ENCODE assay signal across 28 cellular contexts in the genomic region with DNA sequence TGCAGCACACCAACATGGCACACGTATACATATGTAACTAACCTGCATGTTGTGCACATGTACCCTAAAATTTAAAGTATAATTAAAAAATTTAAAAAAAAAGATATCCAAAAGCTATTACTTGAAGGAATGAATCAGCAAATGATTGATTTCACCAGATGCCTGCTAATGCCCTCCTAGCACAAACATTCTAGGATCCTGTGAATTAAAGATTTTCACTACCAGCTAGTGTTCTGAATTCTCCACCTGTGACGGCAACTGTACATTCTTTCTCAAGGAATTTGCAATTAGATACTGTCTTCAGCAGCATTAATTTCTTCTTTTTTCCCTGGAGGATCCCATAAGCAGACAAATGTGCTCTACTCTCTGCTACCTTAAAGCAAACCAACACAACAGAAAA.
"Had no signal": no experiment of that assay in that cellular context is flagged by ENCODE, and none has a peak within 500 bp of the region (broad histone marks: within the 10 kb centered on the region; RNA-seq: fewer than 3 reads in every experiment).

No MANE protein-coding gene starts in this region.

- H3K27ac ChIP-seq: stomach, suprapubic skin, testis, thoracic aorta, thyroid gland, tibial artery, tibial nerve, transverse colon, upper lobe of left lung, upper lobe of right lung, uterus, vagina had no signal

- H3K4me1 ChIP-seq: stomach, suprapubic skin, testis, thyroid gland, tibial artery, upper lobe of left lung, upper lobe of right lung, uterus, vagina had no signal

- H3K27me3 Mint-ChIP-seq: stimulated activated memory B cell treated with anti-CD40 and anti-IgM and Interleukin-4, amounts not matched to agents 10 μg/mL and 1 μg/mL and 100 μg/mL, for 72 hours; stimulated activated naive B cell treated with anti-CD40 and anti-IgM and Interleukin-4, amounts not matched to agents 10 μg/mL and 1 μg/mL and 100 μg/mL, for 72 hours had no signal

- H3K4me3 ChIP-seq: stomach, suprapubic skin, testis, thoracic aorta, thyroid gland, tibial artery, tibial nerve, transverse colon, upper lobe of left lung, upper lobe of right lung, uterus, vagina had no signal

- H3K4me1 Mint-ChIP-seq: stimulated activated effector memory CD8-positive, alpha-beta T cell treated with anti-CD3 and anti-CD28 coated beads, Interleukin-12 subunit alpha, Interleukin-12 subunit beta, amount 100 ng/mL, for 72 hours; stimulated activated memory B cell treated with anti-CD40 and anti-IgM and Interleukin-4, amounts not matched to agents 10 μg/mL and 1 μg/mL and 100 μg/mL, for 72 hours; stimulated activated naive B cell treated with anti-CD40 and anti-IgM and Interleukin-4, amounts not matched to agents 10 μg/mL and 1 μg/mL and 100 μg/mL, for 72 hours; stimulated activated naive CD8-positive, alpha-beta T cell treated with anti-CD3 and anti-CD28 coated beads, Interleukin-15, amount 100 ng/mL, for 72 hours had no signal

- H3K36me3 ChIP-seq: stomach, suprapubic skin, thoracic aorta, thyroid gland, tibial artery, tibial nerve, transverse colon, upper lobe of left lung, upper lobe of right lung, uterus, vagina had no signal

- H3K9me3 Mint-ChIP-seq: stimulated activated effector memory CD8-positive, alpha-beta T cell treated with anti-CD3 and anti-CD28 coated beads, Interleukin-12 subunit alpha, Interleukin-12 subunit beta, amount 100 ng/mL, for 72 hours; stimulated activated naive CD8-positive, alpha-beta T cell treated with anti-CD3 and anti-CD28 coated beads, Interleukin-15, amount 100 ng/mL, for 72 hours; stimulated activated naive CD8-positive, alpha-beta T cell treated with anti-CD3 and anti-CD28 coated beads, Interleukin-15, Interleukin-2, amounts not matched to agents 100 ng/mL and 50 ng/mL, for 24 hours; type B pancreatic cell had no signal

- DNase-seq: stimulated activated CD4-positive, alpha-beta T cell treated with anti-CD3 and anti-CD28 coated beads, Interleukin-2, amount 100 ng/mL, for 48 hours; stimulated activated CD4-positive, alpha-beta T cell treated with anti-CD3 and anti-CD28 coated beads, Interleukin-4, amount 100 ng/mL, for 1 hour; stimulated activated CD4-positive, alpha-beta T cell treated with anti-CD3 and anti-CD28 coated beads, Interleukin-4, amount 100 ng/mL, for 24 hours; stimulated activated CD4-positive, alpha-beta T cell treated with anti-CD3 and anti-CD28 coated beads, Interleukin-4, amount 100 ng/mL, for 4 hours; stimulated activated CD8-positive, alpha-beta memory T cell treated with anti-CD3 and anti-CD28 coated beads, Interleukin-4, amount 100 ng/mL, for 48 hours; stimulated activated naive B cell treated with anti-CD40 and anti-IgM and Interleukin-4, amounts not matched to agents 10 μg/mL and 1 μg/mL and 100 μg/mL, for 72 hours; stimulated activated naive CD4-positive, alpha-beta T cell; stimulated activated naive CD4-positive, alpha-beta T cell treated with Interleukin-2 at 50 U/mL for 16 hours; stimulated activated naive CD8-positive, alpha-beta T cell treated with anti-CD3 and anti-CD28 coated beads, Interleukin-15, amount 100 ng/mL, for 72 hours; stimulated activated naive CD8-positive, alpha-beta T cell treated with anti-CD3 and anti-CD28 coated beads, Interleukin-15, Interleukin-2, amounts not matched to agents 100 U/mL and 50 U/mL, for 24 hours; stomach; substantia nigra; testis; thyroid gland; tibial artery; transverse colon; trophoblast cell; upper lobe of left lung; upper lobe of right lung; uterus had no signal

- H3K27me3 ChIP-seq: stomach, suprapubic skin, testis, thyroid gland, tibial artery, tibial nerve, transverse colon, upper lobe of left lung, upper lobe of right lung, uterus, vagina had no signal

- H3K9me3 ChIP-seq: suprapubic skin, testis, thoracic aorta, thyroid gland, tibial artery, tibial nerve, transverse colon, upper lobe of left lung, upper lobe of right lung, uterus, vagina had no signal

- H3K4me3 Mint-ChIP-seq: stimulated activated effector memory CD8-positive, alpha-beta T cell treated with anti-CD3 and anti-CD28 coated beads, Interleukin-12 subunit alpha, Interleukin-12 subunit beta, amount 100 ng/mL, for 72 hours; stimulated activated memory B cell treated with anti-CD40 and anti-IgM and Interleukin-4, amounts not matched to agents 10 μg/mL and 1 μg/mL and 100 μg/mL, for 72 hours; stimulated activated naive B cell treated with anti-CD40 and anti-IgM and Interleukin-4, amounts not matched to agents 10 μg/mL and 1 μg/mL and 100 μg/mL, for 72 hours; stimulated activated naive CD8-positive, alpha-beta T cell treated with anti-CD3 and anti-CD28 coated beads, Interleukin-15, amount 100 ng/mL, for 72 hours; stimulated activated naive CD8-positive, alpha-beta T cell treated with anti-CD3 and anti-CD28 coated beads, Interleukin-15, Interleukin-2, amounts not matched to agents 100 ng/mL and 50 ng/mL, for 24 hours; type B pancreatic cell had no signal

- H3K27ac Mint-ChIP-seq: stimulated activated effector memory CD8-positive, alpha-beta T cell treated with anti-CD3 and anti-CD28 coated beads, Interleukin-12 subunit alpha, Interleukin-12 subunit beta, amount 100 ng/mL, for 72 hours; stimulated activated memory B cell treated with anti-CD40 and anti-IgM and Interleukin-4, amounts not matched to agents 10 μg/mL and 1 μg/mL and 100 μg/mL, for 72 hours; stimulated activated naive B cell treated with anti-CD40 and anti-IgM and Interleukin-4, amounts not matched to agents 10 μg/mL and 1 μg/mL and 100 μg/mL, for 72 hours; stimulated activated naive CD8-positive, alpha-beta T cell treated with anti-CD3 and anti-CD28 coated beads, Interleukin-15, amount 100 ng/mL, for 72 hours; stimulated activated naive CD8-positive, alpha-beta T cell treated with anti-CD3 and anti-CD28 coated beads, Interleukin-15, Interleukin-2, amounts not matched to agents 100 ng/mL and 50 ng/mL, for 24 hours; type B pancreatic cell had no signal

- H3K36me3 Mint-ChIP-seq: stimulated activated effector memory CD8-positive, alpha-beta T cell treated with anti-CD3 and anti-CD28 coated beads, Interleukin-12 subunit alpha, Interleukin-12 subunit beta, amount 100 ng/mL, for 72 hours; stimulated activated memory B cell treated with anti-CD40 and anti-IgM and Interleukin-4, amounts not matched to agents 10 μg/mL and 1 μg/mL and 100 μg/mL, for 72 hours; stimulated activated naive B cell treated with anti-CD40 and anti-IgM and Interleukin-4, amounts not matched to agents 10 μg/mL and 1 μg/mL and 100 μg/mL, for 72 hours; type B pancreatic cell had no signal
